ENCODE assay signal across 25 cellular contexts in genomic region chr16:58455750-58456149, GRCh38.
"Had no signal": no experiment of that assay in that cellular context is flagged by ENCODE, and none has a peak within 500 bp of the region (broad histone marks: within the 10 kb centered on the region; RNA-seq: fewer than 3 reads in every experiment).

No MANE protein-coding gene starts in this region.

- DNase-seq: activated CD4-positive, alpha-beta T cell treated with anti-CD3 and anti-CD28 coated beads for 36 hours; activated CD4-positive, alpha-beta T cell treated with anti-CD3 and anti-CD28 coated beads, Interleukin-2, amount 50 U/mL, for 4 hours; activated CD4-positive, CD25-positive, alpha-beta regulatory T cell; activated naive CD4-positive, alpha-beta T cell; activated T-cell treated with anti-CD3 and anti-CD28 coated beads for 4 hours; activated T-cell treated with anti-CD3 and anti-CD28 coated beads, Interleukin-2, amount 50 U/mL, for 72 hours; cortex of kidney; islet precursor cell; left ventricle myocardium superior; mammary epithelial cell; naive B cell; nephron progenitor cell; ovary; spleen; stimulated activated CD4-positive, alpha-beta T cell treated with anti-CD3 and anti-CD28 coated beads, Interleukin-2, amount 100 ng/mL, for 48 hours; T-helper 1 cell had no signal

- H3K27ac Mint-ChIP-seq: activated CD4-positive, alpha-beta T cell treated with anti-CD3 and anti-CD28 coated beads for 36 hours; activated T-cell treated with anti-CD3 and anti-CD28 coated beads, Interleukin-2, amount 50 U/mL, for 72 hours; mesothelial cell of epicardium; naive B cell; nephron progenitor cell; stimulated activated naive CD8-positive, alpha-beta T cell treated with anti-CD3 and anti-CD28 coated beads, Interleukin-15, Interleukin-2, amounts not matched to agents 100 ng/mL and 50 ng/mL, for 24 hours; T-helper 2 cell treated with Interferon-gamma antibody and Interleukin-4, amounts not matched to agents 5 μg/mL and 100 μg/mL, for 36 hours; type B pancreatic cell had no signal

- H3K4me3 ChIP-seq: esophagus muscularis mucosa, ovary, prostate gland, spleen, vagina had no signal

- H3K9me3 Mint-ChIP-seq: activated naive CD4-positive, alpha-beta T cell treated with anti-CD3 and anti-CD28 coated beads, Interleukin-2, amount 50 U/mL, for 72 hours; activated T-cell treated with anti-CD3 and anti-CD28 coated beads, Interleukin-2, amount 50 U/mL, for 72 hours; mesothelial cell of epicardium; naive B cell; nephron progenitor cell; stimulated activated naive CD8-positive, alpha-beta T cell treated with anti-CD3 and anti-CD28 coated beads, Interleukin-15, Interleukin-2, amounts not matched to agents 100 ng/mL and 50 ng/mL, for 24 hours; T-helper 2 cell treated with Interferon-gamma antibody and Interleukin-4, amounts not matched to agents 5 μg/mL and 100 μg/mL, for 36 hours; type B pancreatic cell had no signal

- H3K4me1 Mint-ChIP-seq: naive B cell had no signal

- ATAC-seq: activated CD4-positive, alpha-beta T cell treated with anti-CD3 and anti-CD28 coated beads for 36 hours; activated naive CD4-positive, alpha-beta T cell treated with anti-CD3 and anti-CD28 coated beads, Interleukin-2, amount 50 U/mL, for 72 hours; activated T-cell treated with anti-CD3 and anti-CD28 coated beads, Interleukin-2, amount 50 U/mL, for 72 hours; left ventricle myocardium superior had no signal

- H3K27ac ChIP-seq: brain microvascular endothelial cell, esophagus muscularis mucosa, ovary, prostate gland, vagina had no signal

- H3K4me3 Mint-ChIP-seq: activated CD4-positive, alpha-beta T cell treated with anti-CD3 and anti-CD28 coated beads for 36 hours; activated T-cell treated with anti-CD3 and anti-CD28 coated beads, Interleukin-2, amount 50 U/mL, for 72 hours; mesothelial cell of epicardium; naive B cell; nephron progenitor cell; stimulated activated naive CD8-positive, alpha-beta T cell treated with anti-CD3 and anti-CD28 coated beads, Interleukin-15, Interleukin-2, amounts not matched to agents 100 ng/mL and 50 ng/mL, for 24 hours; T-helper 2 cell treated with Interferon-gamma antibody and Interleukin-4, amounts not matched to agents 5 μg/mL and 100 μg/mL, for 36 hours; type B pancreatic cell had no signal

- H3K4me1 ChIP-seq: prostate gland had no signal

- H3K36me3 Mint-ChIP-seq: activated naive CD4-positive, alpha-beta T cell treated with anti-CD3 and anti-CD28 coated beads, Interleukin-2, amount 50 U/mL, for 72 hours; mesothelial cell of epicardium; naive B cell; type B pancreatic cell had no signal

- H3K9me3 ChIP-seq: esophagus muscularis mucosa, ovary, prostate gland, spleen, vagina had no signal

- H3K36me3 ChIP-seq: brain microvascular endothelial cell, esophagus muscularis mucosa, ovary, prostate gland, spleen, vagina had no signal

- H3K27me3 ChIP-seq: brain microvascular endothelial cell, ovary, vagina had no signal
